8 cellular contexts compared by ENCODE assay signal in the genomic region with DNA sequence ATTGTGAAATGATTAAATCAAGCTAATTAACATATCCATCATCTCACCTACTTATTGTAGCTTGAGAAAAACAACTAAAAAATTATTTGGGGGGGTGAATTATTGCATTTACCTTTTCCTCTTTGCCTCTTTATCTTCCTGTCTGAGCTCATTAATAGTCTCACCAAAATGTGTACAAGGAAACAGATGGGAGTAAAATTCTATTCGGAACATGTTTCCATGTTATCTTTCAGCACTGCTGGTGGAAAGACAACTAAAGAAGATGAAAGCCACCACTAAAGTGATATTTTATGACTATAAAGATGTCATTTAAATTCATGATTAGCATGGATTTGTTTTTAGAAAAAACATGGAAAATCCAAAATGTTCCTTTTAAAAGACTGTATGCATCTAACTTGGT.
"Had no signal": no experiment of that assay in that cellular context is flagged by ENCODE, and none has a peak within 500 bp of the region (broad histone marks: within the 10 kb centered on the region; RNA-seq: fewer than 3 reads in every experiment).

No MANE protein-coding gene starts in this region.

- DNase-seq: GM23248, GOT3, H7, H9, HCEC 1CT, HFFc6 had no signal

- ATAC-seq: GM23338, HCT116 had no signal
